ENCODE assay signal across 14 cellular contexts in the genomic region with DNA sequence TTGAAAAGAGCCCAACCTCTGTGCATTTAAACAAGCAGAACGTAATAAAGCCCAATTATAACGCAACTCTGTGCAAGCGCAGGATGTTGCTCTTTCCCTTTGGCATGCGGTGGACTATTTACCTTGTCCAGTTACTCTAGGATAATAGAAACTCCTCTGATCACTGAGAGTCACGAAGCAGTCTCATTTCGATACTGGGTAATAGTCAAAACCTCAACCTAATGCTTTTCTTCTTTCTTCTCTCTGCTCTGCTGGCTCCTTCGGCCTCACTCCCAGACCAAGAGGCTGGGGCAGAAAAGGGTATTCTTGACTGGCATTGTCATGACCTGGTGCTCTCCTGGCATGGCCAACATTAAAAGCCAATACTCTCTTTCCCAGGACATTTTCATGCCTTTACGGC.
DNase-seq lines count a peak whose midpoint lies in the region; ATAC-seq, FAIRE-seq and TF ChIP-seq lines count a peak whose summit lies in the region.
"Had no signal": no experiment of that assay in that cellular context is flagged by ENCODE, and none has a peak within 500 bp of the region (broad histone marks: within the 10 kb centered on the region; RNA-seq: fewer than 3 reads in every experiment).

No MANE protein-coding gene starts in this region.

- H3K27ac ChIP-seq in lower lobe of right lung, result no peak overlapping the region
- H3K27ac ChIP-seq in uterus, result no peak overlapping the region
- no peak overlapping the region for H3K27ac ChIP-seq in gastrocnemius medialis
- H3K27ac ChIP-seq: sigmoid colon had no signal

- DNase-seq in GM12891 (ENCODE audit: insufficient read length, low spot score) (no peak), lower lobe of right lung (no peak), uterus (no peak), gastrocnemius medialis (no peak), LoVo (ENCODE audit: low spot score) (no peak)
- DNase-seq: activated CD8-positive, alpha-beta T cell treated with anti-CD3 and anti-CD28 coated beads, Interleukin-2, amount 10 ng/mL, durations not matched to agents 7 days and 5 days; activated naive CD4-positive, alpha-beta T cell treated with anti-CD3 and anti-CD28 coated beads, Interleukin-2, amount 50 U/mL, for 16 hours; DMS153; NCI-H187 treated with DMSO at 0.1 percent for 48 hours; sigmoid colon had no signal

- H3K27me3 ChIP-seq in lower lobe of right lung (ENCODE audit: low read depth) (no peaks in the 10 kb centered on the region), uterus (no peaks in the 10 kb centered on the region), gastrocnemius medialis (no peaks in the 10 kb centered on the region)
- H3K27me3 ChIP-seq: sigmoid colon had no signal

- no peak overlapping the region for H3K4me3 ChIP-seq in lower lobe of right lung
- no peak overlapping the region for H3K4me3 ChIP-seq in uterus
- H3K4me3 ChIP-seq in gastrocnemius medialis, result no peak overlapping the region
- H3K4me3 ChIP-seq: sigmoid colon had no signal

- H3K9me3 ChIP-seq in lower lobe of right lung, result no peaks in the 10 kb centered on the region
- no peaks in the 10 kb centered on the region for H3K9me3 ChIP-seq in uterus
- no peaks in the 10 kb centered on the region for H3K9me3 ChIP-seq in gastrocnemius medialis
- H3K9me3 ChIP-seq: sigmoid colon had no signal

- H3K36me3 ChIP-seq in lower lobe of right lung (no peaks in the 10 kb centered on the region), uterus (no peaks in the 10 kb centered on the region), gastrocnemius medialis (no peaks in the 10 kb centered on the region)
- H3K36me3 ChIP-seq: sigmoid colon had no signal

- ATAC-seq in GM19328 (IDR thresholded peaks at IDR 0.05; ENCODE audit: unreplicated experiment) (peak; percentile 50), HG02588 (IDR thresholded peaks at IDR 0.05; ENCODE audit: unreplicated experiment) (peak; percentile 64), HG03280 (IDR thresholded peaks at IDR 0.05; ENCODE audit: unreplicated experiment) (peak; percentile 79), lower lobe of right lung (no peak), gastrocnemius medialis (no peak)
- ATAC-seq: activated CD8-positive, alpha-beta T cell treated with anti-CD3 and anti-CD28 coated beads, Interleukin-2, amount 10 ng/mL, durations not matched to agents 7 days and 5 days; HepG2 had no signal

- intact Hi-C loops in lower lobe of right lung (cut with DNase I), result no loop called here
- intact Hi-C loops in uterus (cut with DNase I; ENCODE audit: low total_unique reads), result no loop called here
- intact Hi-C loops in gastrocnemius medialis (cut with DNase I; ENCODE audit: low total_unique reads), result no loop called here

- in situ Hi-C loops in gastrocnemius medialis (cut with MboI; ENCODE audit: low sequenced_read_pairs in 4 of 4), result no loop called here

- no peak for TF ChIP-seq CTCF in lower lobe of right lung (IDR thresholded peaks at IDR 0.05)
- no peak for TF ChIP-seq CTCF in uterus (IDR thresholded peaks at IDR 0.05)
- no peak for TF ChIP-seq CTCF in gastrocnemius medialis (IDR thresholded peaks at IDR 0.05 in 4 of 5, conservative IDR thresholded peaks at IDR 0.05 in 1 of 5)

- H3K4me1 ChIP-seq in lower lobe of right lung (no peaks in the 10 kb centered on the region), uterus (no peaks in the 10 kb centered on the region), gastrocnemius medialis (no peaks in the 10 kb centered on the region)
- H3K4me1 ChIP-seq: sigmoid colon had no signal

- no peak for TF ChIP-seq POLR2A in GM12891 (IDR thresholded peaks at IDR 0.05; ENCODE audit: low read depth, low read length)
- TF ChIP-seq POLR2A in uterus (IDR thresholded peaks at IDR 0.05), result no peak
- TF ChIP-seq POLR2A in gastrocnemius medialis (IDR thresholded peaks at IDR 0.05), result no peak

- FAIRE-seq in GM12891 (lab: Jason Lieb, UNC), result peak; percentile 73
- FAIRE-seq: HepG2 had no signal

TF ChIP-seq in GM12891, 5 proteins besides CTCF, POLR2A, EP300 and RAD21:
- peak; percentile 16; the same call in 1 of the 2 replicates for TF ChIP-seq POU2F2 (IDR thresholded peaks at IDR 0.05; ENCODE audit: low read depth, low read length)
- TF ChIP-seq SPI1 (IDR thresholded peaks at IDR 0.05; ENCODE audit: low read depth, low read length), result no peak
- TF ChIP-seq PAX5 (IDR thresholded peaks at IDR 0.05; ENCODE audit: insufficient read depth, low read length, severe bottlenecking), result peak; percentile 38
TF ChIP-seq in GM12891: peak in this region for 2.

Comparison
In these comparisons a context has a peak if more than half of its experiments do, and no peak if none do; other contexts are left out.
1. ATAC-seq: peak in GM19328 (single experiment), HG02588 (single experiment) and HG03280 (single experiment); none in lower lobe of right lung (0 of 2) and gastrocnemius medialis (0 of 2).